Comparison of ENCODE assay signal across 39 cellular contexts in the genomic region with DNA sequence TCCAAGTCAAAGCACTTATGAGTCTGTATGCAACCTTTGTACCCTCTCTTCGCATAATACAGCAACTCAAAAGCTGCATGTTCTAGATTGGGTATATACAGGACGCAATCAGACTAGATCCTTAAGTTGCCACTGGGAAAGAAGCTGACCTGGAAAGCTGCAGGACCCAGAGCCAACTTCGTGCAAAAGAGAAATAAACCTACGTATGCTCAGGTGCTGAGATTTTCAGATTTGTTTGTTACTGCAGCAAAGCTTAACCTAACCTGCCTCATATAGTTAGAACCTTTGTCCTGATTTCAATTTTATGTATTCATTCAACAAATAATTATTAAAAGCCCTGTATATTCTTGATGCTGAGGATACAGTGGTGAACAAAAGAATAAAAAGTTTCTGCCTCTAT.
"Had no signal": no experiment of that assay in that cellular context is flagged by ENCODE, and none has a peak within 500 bp of the region (broad histone marks: within the 10 kb centered on the region; RNA-seq: fewer than 3 reads in every experiment).

No MANE protein-coding gene starts in this region.

- H3K27ac Mint-ChIP-seq: activated naive CD4-positive, alpha-beta T cell treated with anti-CD3 and anti-CD28 coated beads for 36 hours; activated naive CD4-positive, alpha-beta T cell treated with anti-CD3 and anti-CD28 coated beads, Interleukin-2, amount 10 ng/mL, durations not matched to agents 7 days and 5 days; activated naive CD4-positive, alpha-beta T cell treated with anti-CD3 and anti-CD28 coated beads, Interleukin-2, amount 50 U/mL, for 24 hours; activated naive CD4-positive, alpha-beta T cell treated with anti-CD3 and anti-CD28 coated beads, Interleukin-2, amount 50 U/mL, for 72 hours; activated naive CD8-positive, alpha-beta T cell; activated naive CD8-positive, alpha-beta T cell treated with anti-CD3 and anti-CD28 coated beads for 36 hours; activated naive CD8-positive, alpha-beta T cell treated with anti-CD3 and anti-CD28 coated beads, Interleukin-2, amount 10 ng/mL, durations not matched to agents 7 days and 5 days; activated naive CD8-positive, alpha-beta T cell treated with anti-CD3 and anti-CD28 coated beads, Interleukin-2, amount 50 U/mL, for 24 hours; activated T-cell treated with anti-CD3 and anti-CD28 coated beads, Interleukin-2, amount 50 U/mL, for 24 hours; activated T-cell treated with anti-CD3 and anti-CD28 coated beads, Interleukin-2, amount 50 U/mL, for 72 hours; activated T-helper 1 cell treated with anti-CD3 and anti-CD28 coated beads, Interleukin-12 subunit alpha, Interleukin-12 subunit beta, Interleukin-2, Interleukin-4 antibody, amounts not matched to agents 30 ng/mL and 10 ng/mL and 1 ng/mL, durations not matched to agents 14 hours and 24 hours and 36 hours; activated T-helper 2 cell treated with anti-CD3 and anti-CD28 coated beads, Interferon-gamma antibody, Interleukin-2, Interleukin-4, amounts not matched to agents 10 μg/mL and 5 μg/mL and 100 μg/mL, durations not matched to agents 14 hours and 24 hours and 36 hours; brain had no signal

- H3K4me3 Mint-ChIP-seq: activated naive CD4-positive, alpha-beta T cell treated with anti-CD3 and anti-CD28 coated beads for 36 hours; activated naive CD4-positive, alpha-beta T cell treated with anti-CD3 and anti-CD28 coated beads, Interleukin-2, amount 10 ng/mL, durations not matched to agents 7 days and 5 days; activated naive CD4-positive, alpha-beta T cell treated with anti-CD3 and anti-CD28 coated beads, Interleukin-2, amount 50 U/mL, for 24 hours; activated naive CD8-positive, alpha-beta T cell; activated naive CD8-positive, alpha-beta T cell treated with anti-CD3 and anti-CD28 coated beads for 36 hours; activated naive CD8-positive, alpha-beta T cell treated with anti-CD3 and anti-CD28 coated beads, Interleukin-2, amount 10 ng/mL, durations not matched to agents 7 days and 5 days; activated naive CD8-positive, alpha-beta T cell treated with anti-CD3 and anti-CD28 coated beads, Interleukin-2, amount 50 U/mL, for 24 hours; activated T-cell treated with anti-CD3 and anti-CD28 coated beads, Interleukin-2, amount 50 U/mL, for 24 hours; activated T-cell treated with anti-CD3 and anti-CD28 coated beads, Interleukin-2, amount 50 U/mL, for 4 hours; activated T-cell treated with anti-CD3 and anti-CD28 coated beads, Interleukin-2, amount 50 U/mL, for 72 hours; activated T-helper 1 cell treated with anti-CD3 and anti-CD28 coated beads, Interleukin-12 subunit alpha, Interleukin-12 subunit beta, Interleukin-2, Interleukin-4 antibody, amounts not matched to agents 30 ng/mL and 10 ng/mL and 1 ng/mL, durations not matched to agents 14 hours and 24 hours and 36 hours; brain; central memory CD8-positive, alpha-beta T cell had no signal

- H3K27me3 Mint-ChIP-seq: activated naive CD4-positive, alpha-beta T cell treated with anti-CD3 and anti-CD28 coated beads, Interleukin-2, amount 10 ng/mL, durations not matched to agents 7 days and 5 days; activated naive CD8-positive, alpha-beta T cell treated with anti-CD3 and anti-CD28 coated beads, Interleukin-2, amount 10 ng/mL, durations not matched to agents 7 days and 5 days; brain had no signal

- H3K9me3 Mint-ChIP-seq: activated naive CD4-positive, alpha-beta T cell treated with anti-CD3 and anti-CD28 coated beads for 36 hours; activated naive CD4-positive, alpha-beta T cell treated with anti-CD3 and anti-CD28 coated beads, Interleukin-2, amount 10 ng/mL, durations not matched to agents 7 days and 5 days; activated naive CD8-positive, alpha-beta T cell treated with anti-CD3 and anti-CD28 coated beads for 36 hours; activated naive CD8-positive, alpha-beta T cell treated with anti-CD3 and anti-CD28 coated beads, Interleukin-2, amount 10 ng/mL, durations not matched to agents 7 days and 5 days; activated naive CD8-positive, alpha-beta T cell treated with anti-CD3 and anti-CD28 coated beads, Interleukin-2, amount 50 U/mL, for 24 hours; activated T-cell treated with anti-CD3 and anti-CD28 coated beads, Interleukin-2, amount 50 U/mL, for 4 hours had no signal

- H3K9me3 ChIP-seq: adrenal gland, ascending aorta, breast epithelium had no signal

- ATAC-seq: activated naive CD4-positive, alpha-beta T cell treated with anti-CD3 and anti-CD28 coated beads, Interleukin-2, amount 50 U/mL, for 72 hours; activated naive CD8-positive, alpha-beta T cell treated with anti-CD3 and anti-CD28 coated beads, Interleukin-2, amount 50 U/mL, for 24 hours; activated T-cell treated with anti-CD3 and anti-CD28 coated beads, Interleukin-2, amount 50 U/mL, for 4 hours; activated T-cell treated with anti-CD3 and anti-CD28 coated beads, Interleukin-2, amount 50 U/mL, for 72 hours; body of pancreas had no signal

- H3K4me3 ChIP-seq: adrenal gland, ascending aorta, body of pancreas, breast epithelium, cardiac muscle cell had no signal

- H3K4me1 Mint-ChIP-seq: activated naive CD4-positive, alpha-beta T cell treated with anti-CD3 and anti-CD28 coated beads, Interleukin-2, amount 10 ng/mL, durations not matched to agents 7 days and 5 days; activated naive CD4-positive, alpha-beta T cell treated with anti-CD3 and anti-CD28 coated beads, Interleukin-2, amount 50 U/mL, for 24 hours; activated naive CD8-positive, alpha-beta T cell treated with anti-CD3 and anti-CD28 coated beads for 36 hours; activated naive CD8-positive, alpha-beta T cell treated with anti-CD3 and anti-CD28 coated beads, Interleukin-2, amount 10 ng/mL, durations not matched to agents 7 days and 5 days; activated naive CD8-positive, alpha-beta T cell treated with anti-CD3 and anti-CD28 coated beads, Interleukin-2, amount 50 U/mL, for 24 hours; central memory CD8-positive, alpha-beta T cell had no signal

- H3K36me3 Mint-ChIP-seq: activated naive CD4-positive, alpha-beta T cell treated with anti-CD3 and anti-CD28 coated beads, Interleukin-2, amount 10 ng/mL, durations not matched to agents 7 days and 5 days; activated naive CD4-positive, alpha-beta T cell treated with anti-CD3 and anti-CD28 coated beads, Interleukin-2, amount 50 U/mL, for 24 hours; activated naive CD4-positive, alpha-beta T cell treated with anti-CD3 and anti-CD28 coated beads, Interleukin-2, amount 50 U/mL, for 72 hours; activated naive CD8-positive, alpha-beta T cell; activated naive CD8-positive, alpha-beta T cell treated with anti-CD3 and anti-CD28 coated beads for 36 hours; activated naive CD8-positive, alpha-beta T cell treated with anti-CD3 and anti-CD28 coated beads, Interleukin-2, amount 10 ng/mL, durations not matched to agents 7 days and 5 days; brain had no signal

- H3K36me3 ChIP-seq: adrenal gland, ascending aorta, brain microvascular endothelial cell, breast epithelium, cardiac muscle cell had no signal

- H3K27me3 ChIP-seq: adrenal gland, ascending aorta, body of pancreas, brain microvascular endothelial cell, breast epithelium, cardiac muscle cell had no signal

- DNase-seq: activated effector memory CD4-positive, alpha-beta T cell treated with anti-CD3 and anti-CD28 coated beads, Interleukin-2, amount 50 U/mL, for 16 hours; activated effector memory CD4-positive, alpha-beta T cell treated with Interleukin-2 at 50 U/mL for 16 hours; activated gamma-delta T cell; activated gamma-delta T cell treated with Interleukin-2 at 50 U/mL for 16 hours; activated naive CD4-positive, alpha-beta T cell; activated naive CD4-positive, alpha-beta T cell treated with anti-CD3 and anti-CD28 coated beads for 36 hours; activated naive CD4-positive, alpha-beta T cell treated with anti-CD3 and anti-CD28 coated beads, Interleukin-2, amount 10 ng/mL, durations not matched to agents 7 days and 5 days; activated naive CD4-positive, alpha-beta T cell treated with anti-CD3 and anti-CD28 coated beads, Interleukin-2, amount 50 U/mL, for 16 hours; activated naive CD4-positive, alpha-beta T cell treated with Interleukin-2 at 50 U/mL for 16 hours; activated naive CD8-positive, alpha-beta T cell treated with anti-CD3 and anti-CD28 coated beads for 36 hours; activated naive CD8-positive, alpha-beta T cell treated with anti-CD3 and anti-CD28 coated beads, Interleukin-2, amount 10 ng/mL, durations not matched to agents 7 days and 5 days; activated naive CD8-positive, alpha-beta T cell treated with anti-CD3 and anti-CD28 coated beads, Interleukin-2, amount 50 U/mL, for 24 hours; activated T-cell treated with anti-CD3 and anti-CD28 coated beads for 4 hours; activated T-cell treated with anti-CD3 and anti-CD28 coated beads, Interleukin-2, amount 50 U/mL, for 1 hour; activated T-cell treated with anti-CD3 and anti-CD28 coated beads, Interleukin-2, amount 50 U/mL, for 24 hours; activated T-cell treated with anti-CD3 and anti-CD28 coated beads, Interleukin-2, amount 50 U/mL, for 4 hours; activated T-cell treated with anti-CD3 and anti-CD28 coated beads, Interleukin-2, amount 50 U/mL, for 48 hours; activated T-cell treated with anti-CD3 and anti-CD28 coated beads, Interleukin-2, amount 50 U/mL, for 72 hours; adrenal gland; amniotic stem cell; amygdala; anterior cingulate cortex; aorta; body of pancreas; caudate nucleus; central memory CD4-positive, alpha-beta T cell; cerebellar nuclear complex had no signal

- H3K4me1 ChIP-seq: adrenal gland, ascending aorta, body of pancreas, breast epithelium had no signal

- H3K27ac ChIP-seq: adrenal gland, ascending aorta, body of pancreas, brain microvascular endothelial cell, breast epithelium, cardiac muscle cell had no signal

- FAIRE-seq: bronchial epithelial cell had no signal
